ENCODE assay signal across 20 cellular contexts in the genomic region with DNA sequence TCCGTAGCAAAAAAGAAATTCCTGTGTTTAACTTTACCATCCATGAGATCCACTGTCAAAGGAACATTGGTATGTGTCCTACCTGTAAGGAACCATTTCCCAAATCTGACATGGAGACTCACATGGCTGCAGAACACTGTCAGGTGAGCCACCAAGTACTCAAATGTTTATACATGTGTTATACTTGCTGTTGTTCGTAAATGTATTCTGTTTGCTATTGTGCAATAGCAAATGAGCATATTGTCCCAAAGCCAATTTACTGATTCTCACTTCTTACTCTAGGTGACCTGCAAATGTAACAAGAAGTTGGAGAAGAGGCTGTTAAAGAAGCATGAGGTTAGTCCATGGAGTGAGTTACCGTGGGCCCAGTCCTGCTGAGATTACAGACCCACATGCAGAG.
"Had no signal": no experiment of that assay in that cellular context is flagged by ENCODE, and none has a peak within 500 bp of the region (broad histone marks: within the 10 kb centered on the region; RNA-seq: fewer than 3 reads in every experiment).

No MANE protein-coding gene starts in this region.

- ATAC-seq: activated T-cell treated with anti-CD3 and anti-CD28 coated beads, Interleukin-2, amount 50 U/mL, for 72 hours; effector memory CD8-positive, alpha-beta T cell; naive thymus-derived CD4-positive, alpha-beta T cell; stimulated activated naive B cell treated with anti-CD40 and anti-IgM and Interleukin-4, amounts not matched to agents 10 μg/mL and 1 μg/mL and 100 μg/mL, for 72 hours had no signal

- H3K27me3 ChIP-seq: brain microvascular endothelial cell, right atrium auricular region, tibial nerve had no signal

- H3K4me3 ChIP-seq: right atrium auricular region, tibial nerve had no signal

- DNase-seq: activated CD4-positive, alpha-beta T cell treated with anti-CD3 and anti-CD28 coated beads for 4 hours; activated CD4-positive, alpha-beta T cell treated with anti-CD3 and anti-CD28 coated beads, Interleukin-2, amount 50 U/mL, for 4 hours; activated naive CD4-positive, alpha-beta T cell; activated T-cell treated with anti-CD3 and anti-CD28 coated beads for 4 hours; activated T-cell treated with anti-CD3 and anti-CD28 coated beads, Interleukin-2, amount 50 U/mL, for 72 hours; amniotic stem cell; brain microvascular endothelial cell; cortex of kidney; effector memory CD8-positive, alpha-beta T cell; erythroblast; foreskin melanocyte; midbrain; naive thymus-derived CD4-positive, alpha-beta T cell; nucleus accumbens; stimulated activated CD4-positive, alpha-beta T cell treated with anti-CD3 and anti-CD28 coated beads, Interleukin-15, amount 100 ng/mL, for 24 hours; stimulated activated CD4-positive, alpha-beta T cell treated with anti-CD3 and anti-CD28 coated beads, Interleukin-2, amount 100 ng/mL, for 24 hours; stimulated activated naive B cell treated with anti-CD40 and anti-IgM and Interleukin-4, amounts not matched to agents 10 μg/mL and 1 μg/mL and 100 μg/mL, for 72 hours had no signal

- H3K27ac ChIP-seq: brain microvascular endothelial cell, parathyroid adenoma, right atrium auricular region, tibial nerve had no signal

- H3K9me3 ChIP-seq: right atrium auricular region, tibial nerve had no signal

- H3K4me1 ChIP-seq: parathyroid adenoma had no signal
